29 cellular contexts compared by ENCODE assay signal in genomic region chr5:171023508-171023907, GRCh38.
"Had no signal": no experiment of that assay in that cellular context is flagged by ENCODE, and none has a peak within 500 bp of the region (broad histone marks: within the 10 kb centered on the region; RNA-seq: fewer than 3 reads in every experiment).

No MANE protein-coding gene starts in this region.

- FAIRE-seq: colon, endometrium, islet of Langerhans had no signal

- DNase-seq: activated CD4-positive, alpha-beta memory T cell treated with anti-CD3 and anti-CD28 coated beads, Interleukin-2, amount 10 ng/mL, durations not matched to agents 7 days and 5 days; activated CD4-positive, alpha-beta T cell treated with anti-CD3 and anti-CD28 coated beads, Interleukin-2, amount 10 ng/mL, durations not matched to agents 7 days and 5 days; activated CD4-positive, CD25-positive, alpha-beta regulatory T cell treated with anti-CD3 and anti-CD28 coated beads, Interleukin-2, amount 50 U/mL, for 72 hours; activated CD8-positive, alpha-beta memory T cell treated with anti-CD3 and anti-CD28 coated beads, Interleukin-2, amount 50 U/mL, for 48 hours; activated gamma-delta T cell treated with Interleukin-2 at 50 U/mL for 16 hours; activated naive CD4-positive, alpha-beta T cell treated with anti-CD3 and anti-CD28 coated beads, Interleukin-2, amount 50 U/mL, for 16 hours; activated T-cell treated with anti-CD3 and anti-CD28 coated beads, Interleukin-2, amount 50 U/mL, for 24 hours; central memory CD4-positive, alpha-beta T cell; effector CD8-positive, alpha-beta T cell; esophagus squamous epithelium; foreskin fibroblast; left lung; lower lobe of right lung; mucosa of descending colon; right cardiac atrium; stimulated activated CD4-positive, alpha-beta T cell treated with anti-CD3 and anti-CD28 coated beads, Interleukin-2, amount 100 ng/mL, for 48 hours; stimulated activated naive CD8-positive, alpha-beta T cell treated with anti-CD3 and anti-CD28 coated beads, Interleukin-15, Interleukin-2, amounts not matched to agents 100 U/mL and 50 U/mL, for 24 hours; T-helper 17 cell; T1000; testis; transverse colon; WERI-Rb-1 had no signal

- H3K36me3 ChIP-seq: breast epithelium, esophagus squamous epithelium, left lung, lower lobe of right lung, transverse colon, WERI-Rb-1 had no signal

- H3K4me3 Mint-ChIP-seq: activated CD4-positive, alpha-beta memory T cell treated with anti-CD3 and anti-CD28 coated beads, Interleukin-2, amount 10 ng/mL, durations not matched to agents 7 days and 5 days; activated CD4-positive, alpha-beta T cell treated with anti-CD3 and anti-CD28 coated beads, Interleukin-2, amount 10 ng/mL, durations not matched to agents 7 days and 5 days; activated T-cell treated with anti-CD3 and anti-CD28 coated beads, Interleukin-2, amount 50 U/mL, for 24 hours; activated T-helper 17 cell treated with anti-CD3 and anti-CD28 coated beads, Interleukin-2, amount 50 U/mL, for 72 hours; natural killer cell treated with Interleukin-12 subunit alpha and Interleukin-12 subunit beta and Interleukin-15 and Interleukin-18, amount 100 ng/mL, for 72 hours; T-helper 17 cell had no signal

- H3K4me1 Mint-ChIP-seq: activated CD4-positive, alpha-beta memory T cell treated with anti-CD3 and anti-CD28 coated beads, Interleukin-2, amount 10 ng/mL, durations not matched to agents 7 days and 5 days; activated CD4-positive, alpha-beta T cell treated with anti-CD3 and anti-CD28 coated beads, Interleukin-2, amount 10 ng/mL, durations not matched to agents 7 days and 5 days; activated T-helper 17 cell treated with anti-CD3 and anti-CD28 coated beads, Interleukin-2, amount 50 U/mL, for 72 hours; T-helper 17 cell had no signal

- H3K27ac ChIP-seq: breast epithelium, epithelial cell of prostate, esophagus squamous epithelium, left lung, lower lobe of right lung, testis, transverse colon, WERI-Rb-1 had no signal

- H3K4me1 ChIP-seq: breast epithelium, esophagus squamous epithelium, left lung, lower lobe of right lung, testis, transverse colon had no signal

- H3K27ac Mint-ChIP-seq: activated CD4-positive, alpha-beta memory T cell treated with anti-CD3 and anti-CD28 coated beads, Interleukin-2, amount 10 ng/mL, durations not matched to agents 7 days and 5 days; activated CD4-positive, alpha-beta T cell treated with anti-CD3 and anti-CD28 coated beads, Interleukin-2, amount 10 ng/mL, durations not matched to agents 7 days and 5 days; activated T-cell treated with anti-CD3 and anti-CD28 coated beads, Interleukin-2, amount 50 U/mL, for 24 hours; activated T-helper 17 cell treated with anti-CD3 and anti-CD28 coated beads, Interleukin-2, amount 50 U/mL, for 72 hours; natural killer cell treated with Interleukin-12 subunit alpha and Interleukin-12 subunit beta and Interleukin-15 and Interleukin-18, amount 100 ng/mL, for 72 hours; T-helper 17 cell had no signal

- H3K9me3 ChIP-seq: testis had no signal

- H3K27me3 Mint-ChIP-seq: activated CD4-positive, alpha-beta memory T cell treated with anti-CD3 and anti-CD28 coated beads, Interleukin-2, amount 10 ng/mL, durations not matched to agents 7 days and 5 days; activated CD4-positive, alpha-beta T cell treated with anti-CD3 and anti-CD28 coated beads, Interleukin-2, amount 10 ng/mL, durations not matched to agents 7 days and 5 days; activated T-cell treated with anti-CD3 and anti-CD28 coated beads, Interleukin-2, amount 50 U/mL, for 24 hours; activated T-helper 17 cell treated with anti-CD3 and anti-CD28 coated beads, Interleukin-2, amount 50 U/mL, for 72 hours; natural killer cell treated with Interleukin-12 subunit alpha and Interleukin-12 subunit beta and Interleukin-15 and Interleukin-18, amount 100 ng/mL, for 72 hours; T-helper 17 cell had no signal

- ATAC-seq: activated T-helper 17 cell treated with anti-CD3 and anti-CD28 coated beads, Interleukin-2, amount 50 U/mL, for 72 hours; left lung; lower lobe of right lung; mucosa of descending colon; natural killer cell treated with Interleukin-12 subunit alpha and Interleukin-12 subunit beta and Interleukin-15 and Interleukin-18, amount 100 ng/mL, for 72 hours; right cardiac atrium; stimulated activated naive CD8-positive, alpha-beta T cell treated with anti-CD3 and anti-CD28 coated beads, Interleukin-15, Interleukin-2, amounts not matched to agents 100 U/mL and 50 U/mL, for 24 hours; T-helper 17 cell had no signal

- H3K4me3 ChIP-seq: breast epithelium, esophagus squamous epithelium, left lung, lower lobe of right lung, mucosa of descending colon, testis, transverse colon had no signal

- H3K27me3 ChIP-seq: breast epithelium, esophagus squamous epithelium, left lung, testis, transverse colon had no signal
